In the genomic region with DNA sequence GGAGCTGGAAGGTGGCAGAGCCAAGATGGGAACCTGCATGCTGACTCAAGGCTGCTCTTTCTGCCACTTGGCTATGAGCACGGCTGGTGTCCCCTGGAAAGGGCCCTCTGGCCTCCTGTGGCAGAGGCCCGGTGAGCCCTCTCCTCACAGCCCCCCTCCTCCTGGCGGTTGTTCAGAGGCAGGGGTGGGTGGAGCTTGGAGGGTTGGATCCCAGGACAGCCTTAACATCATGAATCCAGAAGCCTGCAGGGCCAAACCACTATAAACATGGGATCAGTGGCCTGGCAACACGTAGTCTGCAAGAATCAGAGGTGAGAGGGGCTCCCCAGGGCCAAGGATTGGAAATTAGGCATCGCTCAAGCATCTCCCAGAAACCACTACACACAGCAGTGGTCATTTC, we compare ENCODE assay signal across 25 cellular contexts. TPM values are rescaled to one million over a fixed set of nuclear protein-coding genes. Genes with fewer than 3 reads are reported as not detected.
"Had no signal": no experiment of that assay in that cellular context is flagged by ENCODE, and none has a peak within 500 bp of the region (broad histone marks: within the 10 kb centered on the region; RNA-seq: fewer than 3 reads in every experiment).

No MANE protein-coding gene starts in this region.

- H3K4me3 Mint-ChIP-seq: activated CD4-positive, alpha-beta memory T cell treated with anti-CD3 and anti-CD28 coated beads, Interleukin-2, amount 10 ng/mL, durations not matched to agents 7 days and 5 days; activated CD8-positive, alpha-beta memory T cell treated with anti-CD3 and anti-CD28 coated beads, Interleukin-2, amount 10 ng/mL, durations not matched to agents 7 days and 5 days; activated naive CD8-positive, alpha-beta T cell treated with anti-CD3 and anti-CD28 coated beads for 36 hours; activated T-helper 17 cell treated with anti-CD3 and anti-CD28 coated beads, Interleukin-2, amount 50 U/mL, for 72 hours; effector memory CD8-positive, alpha-beta T cell; naive thymus-derived CD8-positive, alpha-beta T cell had no signal

- H3K27ac ChIP-seq: cardiac muscle cell, epithelial cell of prostate, right atrium auricular region, tibial nerve, uterus had no signal

- DNase-seq: activated CD4-positive, alpha-beta memory T cell treated with anti-CD3 and anti-CD28 coated beads, Interleukin-2, amount 10 ng/mL, durations not matched to agents 7 days and 5 days; activated CD4-positive, alpha-beta T cell treated with anti-CD3 and anti-CD28 coated beads for 48 hours; activated CD4-positive, CD25-positive, alpha-beta regulatory T cell; activated CD8-positive, alpha-beta memory T cell treated with anti-CD3 and anti-CD28 coated beads, Interleukin-2, amount 10 ng/mL, durations not matched to agents 7 days and 5 days; activated naive CD4-positive, alpha-beta T cell; activated naive CD8-positive, alpha-beta T cell treated with anti-CD3 and anti-CD28 coated beads for 36 hours; amniotic stem cell; dermis blood vessel endothelial cell; effector memory CD8-positive, alpha-beta T cell; foreskin fibroblast; hypothalamus; naive thymus-derived CD8-positive, alpha-beta T cell; stimulated activated CD4-positive, alpha-beta T cell treated with anti-CD3 and anti-CD28 coated beads, Interleukin-12 subunit alpha, Interleukin-12 subunit beta, amount 100 ng/mL, for 4 hours; stimulated activated CD4-positive, alpha-beta T cell treated with anti-CD3 and anti-CD28 coated beads, Interleukin-1b, Interleukin-23, amount 100 ng/mL, for 48 hours; stimulated activated naive CD4-positive, alpha-beta T cell treated with Interleukin-2 at 50 U/mL for 16 hours; uterus had no signal

- H3K27ac Mint-ChIP-seq: activated CD4-positive, alpha-beta memory T cell treated with anti-CD3 and anti-CD28 coated beads, Interleukin-2, amount 10 ng/mL, durations not matched to agents 7 days and 5 days; activated CD8-positive, alpha-beta memory T cell treated with anti-CD3 and anti-CD28 coated beads, Interleukin-2, amount 10 ng/mL, durations not matched to agents 7 days and 5 days; activated naive CD8-positive, alpha-beta T cell treated with anti-CD3 and anti-CD28 coated beads for 36 hours; activated T-helper 17 cell treated with anti-CD3 and anti-CD28 coated beads, Interleukin-2, amount 50 U/mL, for 72 hours; effector memory CD8-positive, alpha-beta T cell; naive thymus-derived CD8-positive, alpha-beta T cell; progenitor cell of endocrine pancreas had no signal

- H3K9me3 ChIP-seq: right atrium auricular region, tibial nerve, uterus had no signal

- H3K4me3 ChIP-seq: cardiac muscle cell, right atrium auricular region, tibial nerve, uterus had no signal

- H3K9me3 Mint-ChIP-seq: activated CD4-positive, alpha-beta memory T cell treated with anti-CD3 and anti-CD28 coated beads, Interleukin-2, amount 10 ng/mL, durations not matched to agents 7 days and 5 days; activated naive CD8-positive, alpha-beta T cell treated with anti-CD3 and anti-CD28 coated beads for 36 hours; activated T-helper 17 cell treated with anti-CD3 and anti-CD28 coated beads, Interleukin-2, amount 50 U/mL, for 72 hours; effector memory CD8-positive, alpha-beta T cell; naive thymus-derived CD8-positive, alpha-beta T cell had no signal

- H3K36me3 Mint-ChIP-seq: activated CD8-positive, alpha-beta memory T cell treated with anti-CD3 and anti-CD28 coated beads, Interleukin-2, amount 10 ng/mL, durations not matched to agents 7 days and 5 days; activated naive CD8-positive, alpha-beta T cell treated with anti-CD3 and anti-CD28 coated beads for 36 hours; naive thymus-derived CD8-positive, alpha-beta T cell had no signal

- H3K4me1 ChIP-seq: tibial nerve, uterus had no signal

- H3K36me3 ChIP-seq: cardiac muscle cell, right atrium auricular region, tibial nerve, uterus had no signal

- H3K27me3 ChIP-seq: cardiac muscle cell, right atrium auricular region, tibial nerve, uterus had no signal

- H3K27me3 Mint-ChIP-seq: activated naive CD8-positive, alpha-beta T cell treated with anti-CD3 and anti-CD28 coated beads for 36 hours; progenitor cell of endocrine pancreas had no signal

- H3K4me1 Mint-ChIP-seq: activated CD4-positive, alpha-beta memory T cell treated with anti-CD3 and anti-CD28 coated beads, Interleukin-2, amount 10 ng/mL, durations not matched to agents 7 days and 5 days; activated CD8-positive, alpha-beta memory T cell treated with anti-CD3 and anti-CD28 coated beads, Interleukin-2, amount 10 ng/mL, durations not matched to agents 7 days and 5 days; activated naive CD8-positive, alpha-beta T cell treated with anti-CD3 and anti-CD28 coated beads for 36 hours; activated T-helper 17 cell treated with anti-CD3 and anti-CD28 coated beads, Interleukin-2, amount 50 U/mL, for 72 hours had no signal

RNA-seq across cellular contexts. Expression of a gene that starts 48.5 kb away (rescaled TPM):
- total RNA-seq: activated CD4-positive, alpha-beta memory T cell treated with anti-CD3 and anti-CD28 coated beads, Interleukin-2, amount 10 ng/mL, durations not matched to agents 7 days and 5 days; activated T-helper 17 cell treated with anti-CD3 and anti-CD28 coated beads, Interleukin-2, amount 50 U/mL, for 72 hours; glomerular endothelial cell; T-helper 2 cell treated with Interferon-gamma antibody and Interleukin-4, amounts not matched to agents 100 ng/mL and 5 ng/mL, for 36 hours had no signal
- polyA plus RNA-seq: cardiac muscle cell; naive thymus-derived CD8-positive, alpha-beta T cell had no signal

RNA-seq across cellular contexts. Expression of a gene that starts 51.3 kb away (rescaled TPM):
- total RNA-seq: activated CD4-positive, alpha-beta memory T cell treated with anti-CD3 and anti-CD28 coated beads, Interleukin-2, amount 10 ng/mL, durations not matched to agents 7 days and 5 days; activated naive CD8-positive, alpha-beta T cell treated with anti-CD3 and anti-CD28 coated beads for 36 hours; cardiac muscle cell; dermis blood vessel endothelial cell; lower leg skin; T-helper 2 cell treated with Interferon-gamma antibody and Interleukin-4, amounts not matched to agents 100 ng/mL and 5 ng/mL, for 36 hours; tibial nerve had no signal
- polyA plus RNA-seq: naive thymus-derived CD8-positive, alpha-beta T cell had no signal
